In the genomic region with DNA sequence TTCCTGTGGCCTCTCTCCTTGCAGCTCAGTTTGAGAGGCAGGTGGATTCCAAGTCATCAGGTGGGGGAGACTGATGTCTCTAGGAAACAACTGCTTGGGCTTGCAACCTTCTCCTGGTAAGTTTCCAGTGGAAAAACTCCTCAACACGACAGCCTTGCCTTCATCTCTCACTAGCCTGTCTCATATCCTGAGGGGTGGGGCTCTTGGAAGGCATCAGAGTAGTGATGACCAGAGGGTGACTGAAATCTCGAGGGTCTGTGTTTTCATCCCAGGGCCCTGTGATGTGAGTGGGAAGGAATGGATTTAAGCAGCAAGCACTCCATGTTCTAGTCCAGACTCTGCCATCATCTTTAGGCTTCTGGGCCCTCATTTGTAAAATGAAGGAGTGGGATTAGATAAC, we compare ENCODE assay signal across 12 cellular contexts.
"Had no signal": no experiment of that assay in that cellular context is flagged by ENCODE, and none has a peak within 500 bp of the region (broad histone marks: within the 10 kb centered on the region; RNA-seq: fewer than 3 reads in every experiment).

No MANE protein-coding gene starts in this region.

- H3K27ac ChIP-seq: dorsolateral prefrontal cortex, lower lobe of right lung had no signal

- H3K27me3 ChIP-seq: thyroid gland had no signal

- DNase-seq: activated CD4-positive, alpha-beta T cell treated with anti-CD3 and anti-CD28 coated beads, Interleukin-2, amount 50 U/mL, for 48 hours; activated CD4-positive, CD25-positive, alpha-beta regulatory T cell treated with anti-CD3 and anti-CD28 coated beads, Interleukin-2, amount 50 U/mL, for 72 hours; activated naive CD4-positive, alpha-beta T cell treated with anti-CD3 and anti-CD28 coated beads, Interleukin-2, amount 50 U/mL, for 16 hours; activated T-cell treated with anti-CD3 and anti-CD28 coated beads, Interleukin-2, amount 50 U/mL, for 1 hour; dorsolateral prefrontal cortex; foreskin fibroblast; immature natural killer cell; lower lobe of right lung; stimulated activated CD4-positive, alpha-beta T cell treated with anti-CD3 and anti-CD28 coated beads, Interleukin-12 subunit alpha, Interleukin-12 subunit beta, amount 100 ng/mL, for 4 hours; stimulated activated CD4-positive, alpha-beta T cell treated with anti-CD3 and anti-CD28 coated beads, Interleukin-2, amount 100 ng/mL, for 24 hours; T-helper 9 cell; thyroid gland had no signal

- H3K9me3 ChIP-seq: lower lobe of right lung, thyroid gland had no signal

- H3K36me3 ChIP-seq: thyroid gland had no signal

- H3K4me3 ChIP-seq: dorsolateral prefrontal cortex, lower lobe of right lung, thyroid gland had no signal
